Comparison of ENCODE assay signal across 1 cellular context in genomic region chr7:66654275-66655112, GRCh38.
TF ChIP-seq lines count a peak whose summit lies in the region.

No MANE protein-coding gene starts in this region.

TF ChIP-seq in HepG2, 621 proteins besides CTCF, POLR2A, EP300 and RAD21 (continued from another document and continues in another):
- TF ChIP-seq, protein P1, sequence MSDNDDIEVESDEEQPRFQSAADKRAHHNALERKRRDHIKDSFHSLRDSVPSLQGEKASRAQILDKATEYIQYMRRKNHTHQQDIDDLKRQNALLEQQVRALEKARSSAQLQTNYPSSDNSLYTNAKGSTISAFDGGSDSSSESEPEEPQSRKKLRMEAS (IDR thresholded peaks at IDR 0.05) = peak; percentile 98
- TF ChIP-seq ZNF431 (CRISPR knock-in tag; IDR thresholded peaks at IDR 0.05; ENCODE audit: borderline replicate concordance, low read depth) = peak; percentile 42; the same call in 1 of the 2 replicates
- no peak for TF ChIP-seq NFE2L2 (IDR thresholded peaks at IDR 0.05; ENCODE audit: low read length)
- peak; percentile 36 for TF ChIP-seq TAF15 (IDR thresholded peaks at IDR 0.05; ENCODE audit: low read depth, low read length, poor library complexity, severe bottlenecking)
- peak; percentile 6; the same call in 1 of the 2 replicates for TF ChIP-seq NRL (CRISPR knock-in tag; IDR thresholded peaks at IDR 0.05; ENCODE audit: borderline replicate concordance)
- TF ChIP-seq, protein P2, sequence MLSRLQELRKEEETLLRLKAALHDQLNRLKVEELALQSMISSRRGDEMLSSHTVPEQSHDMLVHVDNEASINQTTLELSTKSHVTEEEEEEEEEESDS (CRISPR knock-in tag; IDR thresholded peaks at IDR 0.05; ENCODE audit: borderline replicate concordance) = no peak
- no peak for TF ChIP-seq MBD4 (IDR thresholded peaks at IDR 0.05; ENCODE audit: borderline replicate concordance, low read length)
- no peak for TF ChIP-seq ZNF207 (IDR thresholded peaks at IDR 0.05; ENCODE audit: borderline replicate concordance)
- peak; percentile 91 for TF ChIP-seq GATAD1 (CRISPR knock-in tag; IDR thresholded peaks at IDR 0.05)
- peak; percentile 78; the same call in 1 of the 2 replicates for TF ChIP-seq RXRB (CRISPR knock-in tag; IDR thresholded peaks at IDR 0.05; ENCODE audit: borderline replicate concordance)
- peak; percentile 82; the same call in 1 of the 2 replicates for TF ChIP-seq GFI1 (CRISPR knock-in tag; IDR thresholded peaks at IDR 0.05; ENCODE audit: borderline replicate concordance)
- TF ChIP-seq HOXA7 (CRISPR knock-in tag; IDR thresholded peaks at IDR 0.05) = no peak
- TF ChIP-seq MIER3 (CRISPR knock-in tag; IDR thresholded peaks at IDR 0.05; ENCODE audit: borderline replicate concordance) = 0 out of 2 replicates have a peak, but pooled peaks have one; percentile 31
- TF ChIP-seq ADNP (CRISPR knock-in tag; IDR thresholded peaks at IDR 0.05) = no peak
- peak; percentile 76 for TF ChIP-seq ARNTL (CRISPR knock-in tag; IDR thresholded peaks at IDR 0.05)
- peak; percentile 90 for TF ChIP-seq ZNF451 (CRISPR knock-in tag; IDR thresholded peaks at IDR 0.05)
- no peak for TF ChIP-seq BCLAF1 (IDR thresholded peaks at IDR 0.05)
- peak in 1 of 2 experiments; percentile 96; a peak in 2 of 4 replicates for TF ChIP-seq KLF16 (CRISPR knock-in tag; IDR thresholded peaks at IDR 0.05)
- no peak; the same call in 1 of the 2 replicates for TF ChIP-seq ATF6 (CRISPR knock-in tag; conservative IDR thresholded peaks at IDR 0.05)
- TF ChIP-seq ZNF782 (CRISPR knock-in tag; IDR thresholded peaks at IDR 0.05; ENCODE audit: borderline replicate concordance) = 0 out of 2 replicates have a peak, but pooled peaks have one; percentile 60
- TF ChIP-seq XBP1 (CRISPR knock-in tag; IDR thresholded peaks at IDR 0.05) = peak; percentile 32; the same call in 1 of the 2 replicates
- TF ChIP-seq SRF (IDR thresholded peaks at IDR 0.05; ENCODE audit: low read depth, low read length) = no peak
- peak; percentile 93 for TF ChIP-seq SP4 (CRISPR knock-in tag; IDR thresholded peaks at IDR 0.05)
- peak; percentile 48; the same call in 1 of the 2 replicates for TF ChIP-seq BRD4 (CRISPR knock-in tag; IDR thresholded peaks at IDR 0.05)
- TF ChIP-seq, protein P3, sequence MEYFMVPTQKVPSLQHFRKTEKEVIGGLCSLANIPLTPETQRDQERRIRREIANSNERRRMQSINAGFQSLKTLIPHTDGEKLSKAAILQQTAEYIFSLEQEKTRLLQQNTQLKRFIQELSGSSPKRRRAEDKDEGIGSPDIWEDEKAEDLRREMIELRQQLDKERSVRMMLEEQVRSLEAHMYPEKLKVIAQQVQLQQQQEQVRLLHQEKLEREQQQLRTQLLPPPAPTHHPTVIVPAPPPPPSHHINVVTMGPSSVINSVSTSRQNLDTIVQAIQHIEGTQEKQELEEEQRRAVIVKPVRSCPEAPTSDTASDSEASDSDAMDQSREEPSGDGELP (IDR thresholded peaks at IDR 0.05; ENCODE audit: borderline replicate concordance, low read depth) = 0 out of 2 replicates have a peak, but pooled peaks have one; percentile 12
- TF ChIP-seq ZFX (CRISPR knock-in tag; IDR thresholded peaks at IDR 0.05; ENCODE audit: low read depth) = peak; percentile 88
- peak; percentile 66 for TF ChIP-seq PPARG (CRISPR knock-in tag; conservative IDR thresholded peaks at IDR 0.05)
- no peak; the same call in 1 of the 2 replicates for TF ChIP-seq AKAP8 (CRISPR knock-in tag; IDR thresholded peaks at IDR 0.05)
- 0 out of 2 replicates have a peak, but pooled peaks have one; percentile 21 for TF ChIP-seq NFE2L1 (CRISPR knock-in tag; IDR thresholded peaks at IDR 0.05; ENCODE audit: borderline replicate concordance)
- TF ChIP-seq PHF8 (CRISPR knock-in tag; IDR thresholded peaks at IDR 0.05) = peak; percentile 87
- TF ChIP-seq, protein P4, sequence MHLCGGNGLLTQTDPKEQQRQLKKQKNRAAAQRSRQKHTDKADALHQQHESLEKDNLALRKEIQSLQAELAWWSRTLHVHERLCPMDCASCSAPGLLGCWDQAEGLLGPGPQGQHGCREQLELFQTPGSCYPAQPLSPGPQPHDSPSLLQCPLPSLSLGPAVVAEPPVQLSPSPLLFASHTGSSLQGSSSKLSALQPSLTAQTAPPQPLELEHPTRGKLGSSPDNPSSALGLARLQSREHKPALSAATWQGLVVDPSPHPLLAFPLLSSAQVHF (CRISPR knock-in tag; IDR thresholded peaks at IDR 0.05) = peak; percentile 87; the same call in 1 of the 2 replicates
- TF ChIP-seq SMARCE1 (IDR thresholded peaks at IDR 0.05; ENCODE audit: borderline replicate concordance) = no peak
- TF ChIP-seq HOXD1 (CRISPR knock-in tag; IDR thresholded peaks at IDR 0.05) = peak; percentile 73; the same call in 1 of the 2 replicates
- TF ChIP-seq, protein P5, sequence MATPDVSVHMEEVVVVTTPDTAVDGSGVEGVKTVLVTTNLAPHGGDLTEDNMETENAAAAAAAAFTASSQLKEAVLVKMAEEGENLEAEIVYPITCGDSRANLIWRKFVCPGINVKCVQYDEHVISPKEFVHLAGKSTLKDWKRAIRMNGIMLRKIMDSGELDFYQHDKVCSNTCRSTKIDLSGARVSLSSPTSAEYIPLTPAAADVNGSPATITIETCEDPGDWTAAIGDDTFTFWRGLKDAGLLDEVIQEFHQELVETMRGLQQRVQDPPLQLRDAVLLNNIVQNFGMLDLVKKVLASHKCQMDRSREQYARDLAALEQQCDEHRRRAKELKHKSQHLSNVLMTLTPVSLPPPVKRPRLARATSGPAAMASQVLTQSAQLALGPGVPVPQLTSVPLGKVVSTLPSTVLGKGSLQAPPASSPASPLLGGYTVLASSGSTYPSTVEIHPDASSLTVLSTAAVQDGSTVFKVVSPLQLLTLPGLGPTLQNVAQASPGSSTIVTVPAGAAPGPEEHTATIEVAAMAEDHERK (CRISPR knock-in tag; IDR thresholded peaks at IDR 0.05; ENCODE audit: low read depth) = peak; percentile 97
- TF ChIP-seq FOXO4 (CRISPR knock-in tag; conservative IDR thresholded peaks at IDR 0.05) = no peak
- peak; percentile 96; the same call in 1 of the 2 replicates for TF ChIP-seq ZIK1 (CRISPR knock-in tag; IDR thresholded peaks at IDR 0.05; ENCODE audit: borderline replicate concordance, low read depth)
- TF ChIP-seq ZNF775 (CRISPR knock-in tag; IDR thresholded peaks at IDR 0.05; ENCODE audit: borderline replicate concordance) = peak; percentile 47; the same call in 1 of the 2 replicates
- 0 out of 2 replicates have a peak, but pooled peaks have one; percentile 46 for TF ChIP-seq REL (CRISPR knock-in tag; conservative IDR thresholded peaks at IDR 0.05)
- peak; percentile 53; the same call in 1 of the 2 replicates for TF ChIP-seq RARG (CRISPR knock-in tag; IDR thresholded peaks at IDR 0.05; ENCODE audit: low read depth)
- TF ChIP-seq, protein P6, sequence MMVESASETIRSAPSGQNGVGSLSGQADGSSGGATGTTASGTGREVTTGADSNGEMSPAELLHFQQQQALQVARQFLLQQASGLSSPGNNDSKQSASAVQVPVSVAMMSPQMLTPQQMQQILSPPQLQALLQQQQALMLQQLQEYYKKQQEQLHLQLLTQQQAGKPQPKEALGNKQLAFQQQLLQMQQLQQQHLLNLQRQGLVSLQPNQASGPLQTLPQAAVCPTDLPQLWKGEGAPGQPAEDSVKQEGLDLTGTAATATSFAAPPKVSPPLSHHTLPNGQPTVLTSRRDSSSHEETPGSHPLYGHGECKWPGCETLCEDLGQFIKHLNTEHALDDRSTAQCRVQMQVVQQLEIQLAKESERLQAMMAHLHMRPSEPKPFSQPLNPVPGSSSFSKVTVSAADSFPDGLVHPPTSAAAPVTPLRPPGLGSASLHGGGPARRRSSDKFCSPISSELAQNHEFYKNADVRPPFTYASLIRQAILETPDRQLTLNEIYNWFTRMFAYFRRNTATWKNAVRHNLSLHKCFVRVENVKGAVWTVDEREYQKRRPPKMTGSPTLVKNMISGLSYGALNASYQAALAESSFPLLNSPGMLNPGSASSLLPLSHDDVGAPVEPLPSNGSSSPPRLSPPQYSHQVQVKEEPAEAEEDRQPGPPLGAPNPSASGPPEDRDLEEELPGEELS (CRISPR knock-in tag; IDR thresholded peaks at IDR 0.05) = no peak; the same call in 1 of the 2 replicates
- TF ChIP-seq SATB2 (CRISPR knock-in tag; IDR thresholded peaks at IDR 0.05) = no peak; the same call in none of the 2 replicates
